2 cellular contexts compared by ENCODE assay signal in the genomic region with DNA sequence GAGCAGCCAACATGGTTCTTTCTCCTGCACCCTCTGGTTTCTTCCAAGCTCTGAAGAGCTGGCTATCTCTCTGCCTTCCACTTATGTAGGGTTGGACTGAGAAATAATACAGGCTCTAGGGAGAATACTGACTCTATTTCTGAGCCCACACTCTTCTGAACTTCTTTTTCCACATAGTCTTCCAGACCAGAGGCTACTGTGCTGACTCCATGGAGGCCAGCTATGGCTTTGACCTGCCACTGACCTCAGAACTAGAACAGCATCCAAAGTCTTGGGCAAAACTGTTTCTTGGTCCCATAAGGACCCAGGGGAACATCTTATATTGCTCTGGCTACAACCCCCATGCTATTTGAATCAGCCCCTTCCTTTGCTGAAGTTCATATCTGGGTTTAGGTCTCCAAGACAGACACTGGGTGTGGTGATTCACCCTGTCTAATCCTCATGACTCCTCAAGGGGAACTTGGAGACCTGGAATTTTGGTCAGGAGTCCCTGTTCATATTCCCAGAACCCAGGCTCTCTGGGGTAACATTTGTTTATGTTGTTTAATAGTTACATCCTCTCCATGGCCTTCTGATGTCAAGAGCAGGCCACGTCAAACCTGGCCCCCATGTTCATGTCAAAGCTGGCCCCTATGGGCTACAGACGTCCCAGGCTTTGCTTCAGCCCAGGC.
TF ChIP-seq lines count a peak whose summit lies in the region.

No MANE protein-coding gene starts in this region.

TF ChIP-seq in Ishikawa, 13 proteins besides CTCF, POLR2A, EP300 and RAD21:
- TF ChIP-seq, protein P1, sequence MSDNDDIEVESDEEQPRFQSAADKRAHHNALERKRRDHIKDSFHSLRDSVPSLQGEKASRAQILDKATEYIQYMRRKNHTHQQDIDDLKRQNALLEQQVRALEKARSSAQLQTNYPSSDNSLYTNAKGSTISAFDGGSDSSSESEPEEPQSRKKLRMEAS (IDR thresholded peaks at IDR 0.05), result no peak
- TF ChIP-seq NFIC (IDR thresholded peaks at IDR 0.05) (no peak), TEAD4 (IDR thresholded peaks at IDR 0.05) (no peak), YY1 (IDR thresholded peaks at IDR 0.05; ENCODE audit: low read depth) (no peak), TAF1 (IDR thresholded peaks at IDR 0.05; ENCODE audit: low read depth) (0 out of 2 replicates have a peak, but pooled peaks have one; percentile 24)

TF ChIP-seq in endothelial cell of umbilical vein, 7 proteins besides CTCF, POLR2A, EP300 and RAD21:
- TF ChIP-seq EZH2 (IDR thresholded peaks at IDR 0.05; ENCODE audit: borderline replicate concordance, low read depth, low read length, severe bottlenecking) (no peak), GATA2 (IDR thresholded peaks at IDR 0.05; ENCODE audit: insufficient read depth, insufficient read length, low read depth, low read length) (no peak), JUN (IDR thresholded peaks at IDR 0.05; ENCODE audit: borderline replicate concordance, insufficient read depth, insufficient read length, low read depth) (no peak), FOS (IDR thresholded peaks at IDR 0.05; ENCODE audit: borderline replicate concordance, insufficient read depth, low read length) (no peak), MYC (IDR thresholded peaks at IDR 0.05; ENCODE audit: low read depth, low read length) (no peak), POLR2AphosphoS5 (IDR thresholded peaks at IDR 0.05; ENCODE audit: insufficient read depth, low read depth, low read length) (no peak)
- TF ChIP-seq, protein P1 (IDR thresholded peaks at IDR 0.05; ENCODE audit: insufficient read depth, insufficient read length), result no peak
